ENCODE assay signal across 28 cellular contexts in genomic region chr11:113132001-113132400, GRCh38.
"Had no signal": no experiment of that assay in that cellular context is flagged by ENCODE, and none has a peak within 500 bp of the region (broad histone marks: within the 10 kb centered on the region; RNA-seq: fewer than 3 reads in every experiment).

No MANE protein-coding gene starts in this region.

- H3K27ac ChIP-seq: body of pancreas, colonic mucosa, gastrocnemius medialis, left lung, SJSA1, thoracic aorta, VCaP had no signal

- H3K4me1 Mint-ChIP-seq: naive thymus-derived CD8-positive, alpha-beta T cell had no signal

- ATAC-seq: body of pancreas; gastrocnemius medialis; left lung; naive thymus-derived CD8-positive, alpha-beta T cell had no signal

- H3K4me3 Mint-ChIP-seq: activated naive CD8-positive, alpha-beta T cell; mesothelial cell of epicardium; naive thymus-derived CD8-positive, alpha-beta T cell; type B pancreatic cell had no signal

- H3K4me3 ChIP-seq: body of pancreas, colonic mucosa, gastrocnemius medialis, left lung, sigmoid colon, SJSA1, smooth muscle cell, thoracic aorta had no signal

- H3K36me3 Mint-ChIP-seq: activated naive CD8-positive, alpha-beta T cell; mesothelial cell of epicardium; naive thymus-derived CD8-positive, alpha-beta T cell had no signal

- H3K4me1 ChIP-seq: body of pancreas, colonic mucosa, gastrocnemius medialis, left lung, SJSA1 had no signal

- DNase-seq: activated CD4-positive, alpha-beta T cell treated with anti-CD3 and anti-CD28 coated beads for 4 hours; activated CD4-positive, alpha-beta T cell treated with anti-CD3 and anti-CD28 coated beads, Interleukin-2, amount 50 U/mL, for 4 hours; activated effector memory CD4-positive, alpha-beta T cell treated with Interleukin-2 at 50 U/mL for 16 hours; activated naive CD4-positive, alpha-beta T cell treated with Interleukin-2 at 50 U/mL for 16 hours; activated T-cell treated with anti-CD3 and anti-CD28 coated beads for 4 hours; aorta; cerebellar nuclear complex; colonic mucosa; effector memory CD4-positive, alpha-beta T cell; gastrocnemius medialis; head of caudate nucleus; left lung; mammary epithelial cell; naive thymus-derived CD8-positive, alpha-beta T cell; sigmoid colon; stimulated activated CD4-positive, alpha-beta T cell treated with anti-CD3 and anti-CD28 coated beads, Interleukin-1b, Interleukin-23, amount 100 ng/mL, for 48 hours; stimulated activated CD4-positive, alpha-beta T cell treated with anti-CD3 and anti-CD28 coated beads, Interleukin-4, amount 100 ng/mL, for 4 hours; stimulated activated CD8-positive, alpha-beta memory T cell treated with anti-CD3 and anti-CD28 coated beads, Interleukin-4, amount 100 ng/mL, for 48 hours; stimulated activated naive CD4-positive, alpha-beta T cell; T-helper 1 cell had no signal

- H3K9me3 ChIP-seq: body of pancreas, colonic mucosa, gastrocnemius medialis, sigmoid colon, SJSA1, thoracic aorta had no signal

- H3K27me3 ChIP-seq: body of pancreas, colonic mucosa, gastrocnemius medialis, sigmoid colon, SJSA1 had no signal

- H3K36me3 ChIP-seq: colonic mucosa, gastrocnemius medialis, left lung, sigmoid colon, SJSA1, thoracic aorta had no signal

- H3K27ac Mint-ChIP-seq: activated naive CD8-positive, alpha-beta T cell; mesothelial cell of epicardium; naive thymus-derived CD8-positive, alpha-beta T cell; type B pancreatic cell had no signal

- H3K9me3 Mint-ChIP-seq: naive thymus-derived CD8-positive, alpha-beta T cell; type B pancreatic cell had no signal
